In genomic region chr3:184761120-184761841, GRCh38 we compare ENCODE assay signal across 14 cellular contexts. TPM values are rescaled to one million over a fixed set of nuclear protein-coding genes. Genes with fewer than 3 reads are reported as not detected.
DNase-seq lines count a peak whose midpoint lies in the region; ATAC-seq and TF ChIP-seq lines count a peak whose summit lies in the region.
"Had no signal": no experiment of that assay in that cellular context is flagged by ENCODE, and none has a peak within 500 bp of the region (broad histone marks: within the 10 kb centered on the region; RNA-seq: fewer than 3 reads in every experiment).

No MANE protein-coding gene starts in this region.

- H3K36me3 ChIP-seq in WERI-Rb-1 = no peaks in the 10 kb centered on the region
- H3K36me3 ChIP-seq in osteoblast (ENCODE audit: insufficient read depth, low read length) = no peaks in the 10 kb centered on the region
- H3K36me3 ChIP-seq in H7 (replicated peaks; ENCODE audit: control insufficient read depth, insufficient read depth, low read length) = no peaks in the 10 kb centered on the region; the same call in 1 of the 2 replicates
- H3K36me3 ChIP-seq: ascending aorta had no signal

- CTCF ChIA-PET in activated naive CD4-positive, alpha-beta T cell treated with anti-CD3 and anti-CD28 coated beads, Interleukin-2, amount 10 ng/mL, durations not matched to agents 7 days and 5 days (lab: Charles Lee) = interaction anchor here (2.4 kb wide), 1 partner anchor 200 kb away, joined by 6 read pairs; the partner anchor contains the start of gene EPHB3

- no peak for ATAC-seq in HG03135 (IDR thresholded peaks at IDR 0.05; ENCODE audit: unreplicated experiment)
- no peak for ATAC-seq in natural killer cell treated with Interleukin-12 subunit alpha and Interleukin-12 subunit beta and Interleukin-15 and Interleukin-18, amount 100 ng/mL, for 72 hours

- H3K9me3 ChIP-seq in WERI-Rb-1 (ENCODE audit: severe bottlenecking) (no peaks in the 10 kb centered on the region), osteoblast (ENCODE audit: low read depth, low read length) (no peaks in the 10 kb centered on the region)
- H3K9me3 ChIP-seq: ascending aorta had no signal

- peak; percentile 58 for DNase-seq in AG20443 (ENCODE audit: low spot score)
- peak; percentile 49 for DNase-seq in WERI-Rb-1
- DNase-seq in fibroblast of the aortic adventitia (ENCODE audit: low read depth) = peak; percentile 99
- DNase-seq in osteoblast (ENCODE audit: insufficient read length, low spot score, missing footprints) = peak; percentile 92
- DNase-seq in H7 = no peak
- no peak for DNase-seq in natural killer cell treated with Interleukin-12 subunit alpha and Interleukin-12 subunit beta and Interleukin-15 and Interleukin-18, amount 100 ng/mL, for 72 hours (ENCODE audit: low spot score)
- DNase-seq in activated naive CD4-positive, alpha-beta T cell treated with anti-CD3 and anti-CD28 coated beads, Interleukin-2, amount 10 ng/mL, durations not matched to agents 7 days and 5 days = no peak
- DNase-seq: activated CD4-positive, alpha-beta T cell treated with anti-CD3 and anti-CD28 coated beads for 1 hour; activated T-cell treated with anti-CD3 and anti-CD28 coated beads, Interleukin-2, amount 50 U/mL, for 24 hours; AML-193; endodermal cell; stimulated activated CD4-positive, alpha-beta T cell treated with anti-CD3 and anti-CD28 coated beads, Interleukin-2, amount 100 ng/mL, for 24 hours had no signal

- no peaks in the 10 kb centered on the region for H3K9me3 Mint-ChIP-seq in natural killer cell treated with Interleukin-12 subunit alpha and Interleukin-12 subunit beta and Interleukin-15 and Interleukin-18, amount 100 ng/mL, for 72 hours
- H3K9me3 Mint-ChIP-seq in activated naive CD4-positive, alpha-beta T cell treated with anti-CD3 and anti-CD28 coated beads, Interleukin-2, amount 10 ng/mL, durations not matched to agents 7 days and 5 days = no peaks in the 10 kb centered on the region
- H3K9me3 Mint-ChIP-seq: activated T-cell treated with anti-CD3 and anti-CD28 coated beads, Interleukin-2, amount 50 U/mL, for 24 hours; endodermal cell had no signal

- H3K27ac ChIP-seq in WERI-Rb-1 (peak overlapping the region; percentile 69), osteoblast (ENCODE audit: low read depth, low read length) (peak overlapping the region; percentile 34)
- H3K27ac ChIP-seq: ascending aorta had no signal

- H3K27me3 Mint-ChIP-seq in natural killer cell treated with Interleukin-12 subunit alpha and Interleukin-12 subunit beta and Interleukin-15 and Interleukin-18, amount 100 ng/mL, for 72 hours = peaks cover under 1 to 9% of the 10 kb centered on the region in 2 donors
- peaks cover 55% of the 10 kb centered on the region for H3K27me3 Mint-ChIP-seq in activated naive CD4-positive, alpha-beta T cell treated with anti-CD3 and anti-CD28 coated beads, Interleukin-2, amount 10 ng/mL, durations not matched to agents 7 days and 5 days

- H4K20me1 ChIP-seq in osteoblast (ENCODE audit: insufficient read depth, low read length) = no peaks in the 10 kb centered on the region

- H3K4me1 Mint-ChIP-seq in natural killer cell treated with Interleukin-12 subunit alpha and Interleukin-12 subunit beta and Interleukin-15 and Interleukin-18, amount 100 ng/mL, for 72 hours (ENCODE audit: low read depth in 2 of 2) = peaks cover 0 to 5% of the 10 kb centered on the region in 2 donors
- no peaks in the 10 kb centered on the region for H3K4me1 Mint-ChIP-seq in activated naive CD4-positive, alpha-beta T cell treated with anti-CD3 and anti-CD28 coated beads, Interleukin-2, amount 10 ng/mL, durations not matched to agents 7 days and 5 days

- no peaks in the 10 kb centered on the region for H3K79me2 ChIP-seq in osteoblast (ENCODE audit: insufficient read depth, low read length)

- TF ChIP-seq CTCF in WERI-Rb-1 (IDR thresholded peaks at IDR 0.05; ENCODE audit: low read depth, low read length) (no peak), fibroblast of the aortic adventitia (IDR thresholded peaks at IDR 0.05; ENCODE audit: insufficient read depth, low read length) (peak; percentile 6), osteoblast (IDR thresholded peaks at IDR 0.05; ENCODE audit: extremely low read depth, low read depth, low read length) (no peak)

- no peaks in the 10 kb centered on the region for H3K27me3 ChIP-seq in WERI-Rb-1 (ENCODE audit: insufficient read depth, low read depth, severe bottlenecking)
- H3K27me3 ChIP-seq in osteoblast (ENCODE audit: insufficient read depth, low read length) = no peaks in the 10 kb centered on the region
- H3K27me3 ChIP-seq in H7 (ENCODE audit: control insufficient read depth, insufficient read depth, low read length) = no peaks in the 10 kb centered on the region; the same call in 1 of the 2 replicates
- H3K27me3 ChIP-seq: ascending aorta had no signal

- H3K4me1 ChIP-seq in osteoblast (ENCODE audit: insufficient read depth, low read length) = peaks cover 31% of the 10 kb centered on the region

- H3K4me3 ChIP-seq in WERI-Rb-1 (ENCODE audit: low read depth, low read length) (no peak overlapping the region), fibroblast of the aortic adventitia (ENCODE audit: low read depth, low read length) (no peak overlapping the region), osteoblast (ENCODE audit: insufficient read depth, low read length) (no peak overlapping the region), H7 (ENCODE audit: insufficient read depth, low read depth, low read length) (no peak overlapping the region)
- H3K4me3 ChIP-seq: ascending aorta had no signal

- H3K36me3 Mint-ChIP-seq in natural killer cell treated with Interleukin-12 subunit alpha and Interleukin-12 subunit beta and Interleukin-15 and Interleukin-18, amount 100 ng/mL, for 72 hours = no peaks in the 10 kb centered on the region
- no peaks in the 10 kb centered on the region for H3K36me3 Mint-ChIP-seq in activated naive CD4-positive, alpha-beta T cell treated with anti-CD3 and anti-CD28 coated beads, Interleukin-2, amount 10 ng/mL, durations not matched to agents 7 days and 5 days

- no peak overlapping the region for H3K27ac Mint-ChIP-seq in natural killer cell treated with Interleukin-12 subunit alpha and Interleukin-12 subunit beta and Interleukin-15 and Interleukin-18, amount 100 ng/mL, for 72 hours
- no peak overlapping the region for H3K27ac Mint-ChIP-seq in activated naive CD4-positive, alpha-beta T cell treated with anti-CD3 and anti-CD28 coated beads, Interleukin-2, amount 10 ng/mL, durations not matched to agents 7 days and 5 days
- H3K27ac Mint-ChIP-seq: activated T-cell treated with anti-CD3 and anti-CD28 coated beads, Interleukin-2, amount 50 U/mL, for 24 hours; endodermal cell had no signal

- H2AFZ ChIP-seq in osteoblast (ENCODE audit: low read length) = no peak overlapping the region

- H3K4me2 ChIP-seq in osteoblast (ENCODE audit: insufficient read depth, low read length) = peak overlapping the region; percentile 59

- H3K4me3 Mint-ChIP-seq in natural killer cell treated with Interleukin-12 subunit alpha and Interleukin-12 subunit beta and Interleukin-15 and Interleukin-18, amount 100 ng/mL, for 72 hours = no peak overlapping the region
- no peak overlapping the region for H3K4me3 Mint-ChIP-seq in activated naive CD4-positive, alpha-beta T cell treated with anti-CD3 and anti-CD28 coated beads, Interleukin-2, amount 10 ng/mL, durations not matched to agents 7 days and 5 days
- H3K4me3 Mint-ChIP-seq: activated T-cell treated with anti-CD3 and anti-CD28 coated beads, Interleukin-2, amount 50 U/mL, for 24 hours; endodermal cell had no signal

RNA-seq across cellular contexts. Expression of gene MAGEF1, which starts 49.4 kb away (rescaled TPM):
- 16.8 and 20.1 TPM in 2 replicates for total RNA-seq in fibroblast of the aortic adventitia (ENCODE audit: low replicate concordance)
- total RNA-seq in osteoblast = 18.8 and 22.1 TPM in 2 replicates
- total RNA-seq in H7 (2014; rRNA removed; shearing (Covaris generic)) = 59.8 and 61.0 TPM in 2 replicates
- total RNA-seq in natural killer cell treated with Interleukin-12 subunit alpha and Interleukin-12 subunit beta and Interleukin-15 and Interleukin-18, amount 100 ng/mL, for 72 hours = 1 to 10 TPM; 7.4 to 7.8 TPM

RNA-seq across cellular contexts. Expression of gene VPS8, which starts 50.7 kb away (rescaled TPM):
- 56.6 and 83.7 TPM in 2 replicates for total RNA-seq in fibroblast of the aortic adventitia (ENCODE audit: low replicate concordance)
- total RNA-seq in osteoblast = 95.2 and 96.7 TPM in 2 replicates
- total RNA-seq in H7 (2014; rRNA removed; shearing (Covaris generic)) = 20.3 and 33.4 TPM in 2 replicates
- total RNA-seq in natural killer cell treated with Interleukin-12 subunit alpha and Interleukin-12 subunit beta and Interleukin-15 and Interleukin-18, amount 100 ng/mL, for 72 hours = 10 to 100 TPM; 52.8 to 74.2 TPM

Comparison
In these comparisons a context has a peak if more than half of its experiments do, and no peak if none do; other contexts are left out.
1. DNase-seq: peak in AG20443 (single experiment), WERI-Rb-1 (single experiment), fibroblast of the aortic adventitia (single experiment) and osteoblast (single experiment); none in H7 (single experiment), natural killer cell treated with Interleukin-12 subunit alpha and Interleukin-12 subunit beta and Interleukin-15 and Interleukin-18, amount 100 ng/mL, for 72 hours (single experiment) and activated naive CD4-positive, alpha-beta T cell treated with anti-CD3 and anti-CD28 coated beads, Interleukin-2, amount 10 ng/mL, durations not matched to agents 7 days and 5 days (single experiment).